Comparison of ENCODE assay signal across 18 cellular contexts in the genomic region with DNA sequence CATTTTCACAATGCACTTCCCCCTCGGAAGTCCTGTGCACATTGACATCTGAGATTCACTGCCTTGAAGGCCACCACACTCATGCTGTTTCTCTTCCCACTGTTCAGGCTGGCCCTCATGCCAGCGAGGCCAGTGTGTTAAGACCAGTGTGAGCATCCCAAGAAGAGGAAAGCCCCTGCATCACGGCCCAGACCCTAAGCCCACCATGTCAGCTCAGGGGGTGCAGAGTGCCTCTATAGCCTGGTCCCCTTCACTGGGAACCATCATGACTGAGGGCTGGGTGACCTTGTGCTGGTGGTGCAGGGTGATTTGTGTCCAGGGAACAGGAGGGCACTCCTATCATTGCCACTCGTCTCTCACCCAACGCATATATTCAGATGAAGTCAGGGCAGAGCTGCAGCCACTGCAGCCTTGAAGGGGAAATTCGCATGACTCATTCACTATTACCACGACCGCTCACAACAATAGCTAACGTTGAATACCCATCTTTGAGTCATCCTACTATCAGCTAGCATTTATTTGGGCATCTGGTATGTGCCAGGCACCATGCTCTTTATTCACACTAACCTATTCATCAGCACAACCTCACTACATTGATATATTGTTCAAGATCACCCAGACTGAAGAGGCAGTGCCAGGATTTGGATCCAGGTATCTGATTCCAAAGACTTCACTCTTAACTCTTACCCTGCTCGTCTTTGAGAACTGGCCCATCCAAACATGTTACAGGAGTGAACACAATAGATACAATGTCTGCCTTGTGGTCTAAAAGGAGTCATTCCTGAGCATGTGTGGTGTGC. TPM values are rescaled to one million over a fixed set of nuclear protein-coding genes. Genes with fewer than 3 reads are reported as not detected.
DNase-seq lines count a peak whose midpoint lies in the region; ATAC-seq, FAIRE-seq and TF ChIP-seq lines count a peak whose summit lies in the region.
"Had no signal": no experiment of that assay in that cellular context is flagged by ENCODE, and none has a peak within 500 bp of the region (broad histone marks: within the 10 kb centered on the region; RNA-seq: fewer than 3 reads in every experiment).

No MANE protein-coding gene starts in this region.

- no peaks in the 10 kb centered on the region for H3K36me3 ChIP-seq in RWPE2 (ENCODE audit: low read depth)
- H3K36me3 ChIP-seq in right atrium auricular region, result no peaks in the 10 kb centered on the region
- H3K36me3 ChIP-seq in testis (ENCODE audit: low read depth, missing control alignments), result no peaks in the 10 kb centered on the region

- WGBS in A549 (ENCODE audit: missing lambda C conversion rate), result 0% methylated on average over 10 of the region's 10 CpGs
- 62 to 71% methylated on average over 8 to 10 of the region's 10 CpGs for WGBS in testis, 2 donors

- H3K4me3 ChIP-seq in A549, result no peak overlapping the region
- no peak overlapping the region for H3K4me3 ChIP-seq in RWPE2 (ENCODE audit: severe bottlenecking)
- no peak overlapping the region for H3K4me3 ChIP-seq in right atrium auricular region
- no peak overlapping the region for H3K4me3 ChIP-seq in testis
- H3K4me3 ChIP-seq: psoas muscle had no signal

- no peaks in the 10 kb centered on the region for H3K27me3 ChIP-seq in RWPE2 (ENCODE audit: insufficient read depth, poor library complexity, severe bottlenecking)
- H3K27me3 ChIP-seq in right atrium auricular region, result no peaks in the 10 kb centered on the region
- H3K27me3 ChIP-seq in testis, result no peaks in the 10 kb centered on the region

- no peak for TF ChIP-seq EP300 in A549 (IDR thresholded peaks at IDR 0.05)

- POLR2A ChIA-PET in A549 (lab: Yijun Ruan, JAX), result no interaction called here

- TF ChIP-seq CTCF in A549 (IDR thresholded peaks at IDR 0.05) (no peak), RWPE2 (IDR thresholded peaks at IDR 0.05; ENCODE audit: poor library complexity, severe bottlenecking) (no peak), right atrium auricular region (IDR thresholded peaks at IDR 0.05) (no peak), testis (IDR thresholded peaks at IDR 0.05) (no peak)

- TF ChIP-seq RAD21 in A549 (conservative IDR thresholded peaks at IDR 0.05 in 1 of 2, IDR thresholded peaks at IDR 0.05 in 1 of 2), result no peak

- CTCF ChIA-PET in A549 (lab: Yijun Ruan, JAX), result interaction anchor here (0.6 to 22.9 kb wide), 25 partner anchors 7 to 449 kb away, joined by 3 to 297 read pairs (median 7); partner anchors contain the start of gene HRH1

- FAIRE-seq in A549 (lab: Jason Lieb, UNC), result no peak
- FAIRE-seq: kidney had no signal

- H3K4me2 ChIP-seq in A549, result no peak overlapping the region

- intact Hi-C loops in testis (cut with DNase I; ENCODE audit: low total_unique reads), result loop anchor here (5.0 to 10.0 kb wide), 2 partner anchors 185 to 298 kb away; no protein-coding TSS in a partner anchor

- no peaks in the 10 kb centered on the region for H3K9me3 ChIP-seq in A549
- H3K9me3 ChIP-seq in RWPE2 (ENCODE audit: severe bottlenecking), result no peaks in the 10 kb centered on the region
- H3K9me3 ChIP-seq in right atrium auricular region, result no peaks in the 10 kb centered on the region
- H3K9me3 ChIP-seq in testis, result no peaks in the 10 kb centered on the region
- H3K9me3 ChIP-seq: psoas muscle had no signal

- TF ChIP-seq POLR2A in A549 (IDR thresholded peaks at IDR 0.05; ENCODE audit: low read length) (no peak), testis (IDR thresholded peaks at IDR 0.05) (no peak)

- H3K27ac ChIP-seq in A549 (no peak overlapping the region), RWPE2 (ENCODE audit: poor library complexity, severe bottlenecking) (peak overlapping the region; percentile 14), right atrium auricular region (no peak overlapping the region), testis (no peak overlapping the region)
- H3K27ac ChIP-seq: psoas muscle had no signal

- H3K4me1 ChIP-seq in A549 (no peaks in the 10 kb centered on the region), RWPE2 (ENCODE audit: insufficient read depth, poor library complexity, severe bottlenecking) (peaks cover 3% of the 10 kb centered on the region), right atrium auricular region (no peaks in the 10 kb centered on the region), testis (no peaks in the 10 kb centered on the region)
- H3K4me1 ChIP-seq: psoas muscle had no signal

- peak; percentile 20 to 43 for DNase-seq in A549 (ENCODE audit: low read depth in 1 of 2, low spot score in 1 of 2)
- peak; percentile 36 for DNase-seq in EL
- DNase-seq in RWPE2 (ENCODE audit: low spot score), result no peak
- no peak for DNase-seq in right atrium auricular region (ENCODE audit: low spot score)
- DNase-seq in superior temporal gyrus (ENCODE audit: extremely low spot score), result no peak
- DNase-seq in stimulated activated naive CD4-positive, alpha-beta T cell (lab: John Stamatoyannopoulos, UW), result no peak
- no peak for DNase-seq in testis
- DNase-seq: aorta; C1 segment of cervical spinal cord; effector CD8-positive, alpha-beta T cell; Karpas-422; kidney; NCI-H2029 treated with DMSO at 0.1 percent for 48 hours; NCI-H774; psoas muscle; stimulated activated CD4-positive, alpha-beta T cell treated with anti-CD3 and anti-CD28 coated beads, Interleukin-4, amount 100 ng/mL, for 1 hour; stimulated activated naive CD4-positive, alpha-beta T cell treated with Interleukin-2 at 50 U/mL for 16 hours had no signal

- ATAC-seq in A549 (peak; percentile 26 to 52; a peak in 3 of 6 replicates), RWPE2 (ENCODE audit: low read depth) (peak; percentile 79), esophagus mucosa (peak; percentile 26)
- ATAC-seq: psoas muscle had no signal

TF ChIP-seq in A549, 52 proteins besides CTCF, POLR2A, EP300 and RAD21:
- TF ChIP-seq RFX5 (IDR thresholded peaks at IDR 0.05), result no peak
- no peak for TF ChIP-seq CHD2 (IDR thresholded peaks at IDR 0.05; ENCODE audit: low read length, partially characterized antibody)
- no peak for TF ChIP-seq HDAC2 (IDR thresholded peaks at IDR 0.05)
- TF ChIP-seq, protein P1, sequence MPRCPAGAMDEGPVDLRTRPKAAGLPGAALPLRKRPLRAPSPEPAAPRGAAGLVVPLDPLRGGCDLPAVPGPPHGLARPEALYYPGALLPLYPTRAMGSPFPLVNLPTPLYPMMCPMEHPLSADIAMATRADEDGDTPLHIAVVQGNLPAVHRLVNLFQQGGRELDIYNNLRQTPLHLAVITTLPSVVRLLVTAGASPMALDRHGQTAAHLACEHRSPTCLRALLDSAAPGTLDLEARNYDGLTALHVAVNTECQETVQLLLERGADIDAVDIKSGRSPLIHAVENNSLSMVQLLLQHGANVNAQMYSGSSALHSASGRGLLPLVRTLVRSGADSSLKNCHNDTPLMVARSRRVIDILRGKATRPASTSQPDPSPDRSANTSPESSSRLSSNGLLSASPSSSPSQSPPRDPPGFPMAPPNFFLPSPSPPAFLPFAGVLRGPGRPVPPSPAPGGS (IDR thresholded peaks at IDR 0.05), result no peak
- no peak for TF ChIP-seq JUN (IDR thresholded peaks at IDR 0.05)
- no peak for TF ChIP-seq FOSL2 (IDR thresholded peaks at IDR 0.05)
- TF ChIP-seq FOSL2 (CRISPR knock-in tag; IDR thresholded peaks at IDR 0.05), result peak; percentile 40; the same call in 1 of the 2 replicates
- TF ChIP-seq RARB (CRISPR knock-in tag; IDR thresholded peaks at IDR 0.05), result no peak
- no peak for TF ChIP-seq HEYL (CRISPR knock-in tag; IDR thresholded peaks at IDR 0.05)
- TF ChIP-seq KDM5A (IDR thresholded peaks at IDR 0.05), result no peak
TF ChIP-seq in A549: peak in this region for 1.

RNA-seq across cellular contexts. Expression of gene SLC6A11, which starts 58.8 kb away (rescaled TPM):
- polyA plus RNA-seq in A549 (2011; rRNA removed), result 0.03 and 0.04 TPM in 2 replicates
- 0.03 TPM in 2 replicates for polyA plus RNA-seq in A549 (2012; cell fraction: cytosol; rRNA removed)
- 0.04 TPM in 2 replicates for polyA plus RNA-seq in A549 (2012; cell fraction: nucleus; rRNA removed)
- polyA plus RNA-seq in A549 (2017; fragmentation: RNase III; extraction: RNeasy Plus Mini Kit Qiagen cat#74134 plus additional on column Dnase treatment), result 0.03 to 0.09 TPM (median 0.04 TPM) in 3 replicates
- not detected in 2 replicates for polyA minus RNA-seq in A549 (2011; rRNA and poly(A)+ RNA removed)
- 7.8 TPM for total RNA-seq in esophagus mucosa
- not detected for total RNA-seq in right atrium auricular region
- 1 to 10 TPM; 3.9 to 6.9 TPM for total RNA-seq in testis
- 2.0 TPM for polyA plus RNA-seq in testis (ENCODE audit: insufficient read depth, low read depth, low replicate concordance)
- total RNA-seq: aorta, psoas muscle had no signal
- polyA plus RNA-seq: aorta had no signal

Comparison
In these comparisons a context has a peak if more than half of its experiments do, and no peak if none do; other contexts are left out.
1. ATAC-seq: peak in every context shown above with its lines; median percentile 79 in RWPE2; 39 in A549; 26 in esophagus mucosa.
2. DNase-seq: peak in A549 (2 of 2) and EL (single experiment); none in RWPE2 (single experiment), right atrium auricular region (single experiment), superior temporal gyrus (single experiment), stimulated activated naive CD4-positive, alpha-beta T cell (0 of 6) and testis (single experiment).